22 cellular contexts compared by ENCODE assay signal in genomic region chr9:119544492-119544891, GRCh38.
"Had no signal": no experiment of that assay in that cellular context is flagged by ENCODE, and none has a peak within 500 bp of the region (broad histone marks: within the 10 kb centered on the region; RNA-seq: fewer than 3 reads in every experiment).

No MANE protein-coding gene starts in this region.

- H3K36me3 Mint-ChIP-seq: mesothelial cell of epicardium; naive B cell; natural killer cell; neural progenitor cell; stimulated activated memory B cell treated with anti-CD40 and anti-IgM and Interleukin-4, amounts not matched to agents 10 μg/mL and 1 μg/mL and 100 μg/mL, for 72 hours; type B pancreatic cell had no signal

- H3K4me3 Mint-ChIP-seq: mesothelial cell of epicardium; naive B cell; natural killer cell; nephron progenitor cell; neural progenitor cell; stimulated activated memory B cell treated with anti-CD40 and anti-IgM and Interleukin-4, amounts not matched to agents 10 μg/mL and 1 μg/mL and 100 μg/mL, for 72 hours; stimulated activated naive CD8-positive, alpha-beta T cell treated with anti-CD3 and anti-CD28 coated beads, Interleukin-15, amount 100 ng/mL, for 72 hours; type B pancreatic cell had no signal

- H3K4me1 Mint-ChIP-seq: mesothelial cell of epicardium; naive B cell; natural killer cell; nephron progenitor cell; neural progenitor cell; stimulated activated memory B cell treated with anti-CD40 and anti-IgM and Interleukin-4, amounts not matched to agents 10 μg/mL and 1 μg/mL and 100 μg/mL, for 72 hours; stimulated activated naive CD8-positive, alpha-beta T cell treated with anti-CD3 and anti-CD28 coated beads, Interleukin-15, amount 100 ng/mL, for 72 hours had no signal

- DNase-seq: islet precursor cell; left ventricle myocardium inferior; mesendoderm; naive B cell; natural killer cell; nephron progenitor cell; occipital lobe; ovary; right lobe of liver; stimulated activated CD4-positive, alpha-beta T cell treated with anti-CD3 and anti-CD28 coated beads, Interleukin-1b, Interleukin-23, amount 100 ng/mL, for 48 hours; stimulated activated CD4-positive, alpha-beta T cell treated with anti-CD3 and anti-CD28 coated beads, Interleukin-2, amount 100 ng/mL, for 48 hours; stimulated activated CD4-positive, alpha-beta T cell treated with anti-CD3 and anti-CD28 coated beads, Interleukin-4, amount 100 ng/mL, for 4 hours; stimulated activated CD8-positive, alpha-beta memory T cell treated with anti-CD3 and anti-CD28 coated beads, Interleukin-4, amount 100 ng/mL, for 48 hours; stimulated activated naive CD4-positive, alpha-beta T cell treated with Interleukin-2 at 50 U/mL for 16 hours; stimulated activated naive CD8-positive, alpha-beta T cell treated with anti-CD3 and anti-CD28 coated beads, Interleukin-15, amount 100 ng/mL, for 72 hours; substantia nigra; uterus had no signal

- H3K9me3 Mint-ChIP-seq: mesothelial cell of epicardium; neural progenitor cell; stimulated activated memory B cell treated with anti-CD40 and anti-IgM and Interleukin-4, amounts not matched to agents 10 μg/mL and 1 μg/mL and 100 μg/mL, for 72 hours; type B pancreatic cell had no signal

- H3K27ac Mint-ChIP-seq: mesothelial cell of epicardium; naive B cell; natural killer cell; nephron progenitor cell; neural progenitor cell; progenitor cell of endocrine pancreas; stimulated activated memory B cell treated with anti-CD40 and anti-IgM and Interleukin-4, amounts not matched to agents 10 μg/mL and 1 μg/mL and 100 μg/mL, for 72 hours; stimulated activated naive CD8-positive, alpha-beta T cell treated with anti-CD3 and anti-CD28 coated beads, Interleukin-15, amount 100 ng/mL, for 72 hours; type B pancreatic cell had no signal

- ATAC-seq: natural killer cell; right lobe of liver; stimulated activated naive CD8-positive, alpha-beta T cell treated with anti-CD3 and anti-CD28 coated beads, Interleukin-15, amount 100 ng/mL, for 72 hours had no signal

- H3K27me3 Mint-ChIP-seq: progenitor cell of endocrine pancreas; stimulated activated memory B cell treated with anti-CD40 and anti-IgM and Interleukin-4, amounts not matched to agents 10 μg/mL and 1 μg/mL and 100 μg/mL, for 72 hours had no signal
